In the genomic region with DNA sequence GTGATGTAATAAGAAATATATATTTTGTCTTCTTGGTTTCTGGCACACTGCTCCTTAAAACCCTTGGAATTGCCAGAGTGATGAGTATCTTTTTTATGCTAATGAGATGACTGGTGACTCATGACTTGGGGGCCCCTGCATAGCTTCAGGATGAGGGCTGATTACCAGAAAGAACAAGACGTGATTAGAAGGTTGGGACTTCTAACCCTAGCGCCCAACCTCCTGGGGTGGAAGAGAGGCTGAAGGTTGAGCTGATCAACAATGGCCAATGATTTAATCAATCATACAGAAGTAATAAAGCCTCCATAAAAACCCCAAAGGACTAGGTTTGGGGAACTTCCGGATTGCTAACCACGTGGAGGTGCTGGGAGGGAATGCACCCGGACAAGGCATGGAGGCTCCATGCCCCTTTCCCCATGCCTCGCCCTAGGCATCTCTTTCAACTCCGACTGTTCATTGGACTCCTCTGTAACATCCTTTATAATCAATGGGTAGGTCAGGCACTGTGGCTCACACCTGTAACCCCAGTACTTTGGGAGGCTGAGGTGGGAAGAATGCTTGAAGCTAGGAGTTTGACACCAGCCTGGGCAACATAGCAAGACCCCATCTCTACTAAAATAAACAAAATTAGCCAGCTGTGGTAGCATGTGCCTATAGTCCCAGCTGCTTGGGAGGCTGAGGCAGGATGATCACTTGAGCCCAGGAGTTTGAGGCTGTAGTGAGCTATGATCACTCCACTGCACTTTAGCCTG, we compare ENCODE assay signal across 1 cellular context.
TF ChIP-seq lines count a peak whose summit lies in the region.

No MANE protein-coding gene starts in this region.

TF ChIP-seq in K562, 482 proteins besides CTCF, POLR2A, EP300 and RAD21 (continued from another document and continues in another):
- TF ChIP-seq ZNF76 (CRISPR knock-in tag; IDR thresholded peaks at IDR 0.05; ENCODE audit: borderline replicate concordance) (no peak), SUPT5H (IDR thresholded peaks at IDR 0.05) (no peak), U2AF1 (optimal IDR thresholded peaks at IDR 0.05; ENCODE audit: low read depth, low read length) (no peak), SMARCA5 (IDR thresholded peaks at IDR 0.05) (no peak), CCNT2 (IDR thresholded peaks at IDR 0.05; ENCODE audit: borderline replicate concordance, extremely low read depth, insufficient read length, low read depth, low read length) (no peak), SMARCC2 (IDR thresholded peaks at IDR 0.05; ENCODE audit: low read depth) (no peak), ZNF347 (CRISPR knock-in tag; IDR thresholded peaks at IDR 0.05; ENCODE audit: low read depth) (no peak), TEAD4 (IDR thresholded peaks at IDR 0.05; ENCODE audit: low read length) (0 out of 2 replicates have a peak, but pooled peaks have one; percentile 33), TEAD4 (CRISPR knock-in tag; IDR thresholded peaks at IDR 0.05; ENCODE audit: borderline replicate concordance) (no peak), NFXL1 (CRISPR knock-in tag; IDR thresholded peaks at IDR 0.05) (no peak), ESRRB (CRISPR knock-in tag; IDR thresholded peaks at IDR 0.05; ENCODE audit: borderline replicate concordance) (no peak), DNMT1 (IDR thresholded peaks at IDR 0.05) (no peak), XRCC3 (IDR thresholded peaks at IDR 0.05) (no peak), FOS (IDR thresholded peaks at IDR 0.05; ENCODE audit: extremely low read depth, insufficient read length) (peak; percentile 29), MCM2 (IDR thresholded peaks at IDR 0.05; ENCODE audit: low read depth) (no peak), ZNF324 (CRISPR knock-in tag; IDR thresholded peaks at IDR 0.05) (no peak), EWSR1 (IDR thresholded peaks at IDR 0.05; ENCODE audit: borderline replicate concordance, low read depth, partially characterized antibody) (no peak), SNRNP70 (optimal IDR thresholded peaks at IDR 0.05; ENCODE audit: low read depth, low read length) (no peak), NR2C2 (CRISPR knock-in tag; IDR thresholded peaks at IDR 0.05) (no peak), NR2C2 (tag; IDR thresholded peaks at IDR 0.05) (no peak), SMAD4 (CRISPR knock-in tag; conservative IDR thresholded peaks at IDR 0.05) (0 out of 2 replicates have a peak, but pooled peaks have one; percentile 33), RAD51 (IDR thresholded peaks at IDR 0.05; ENCODE audit: borderline replicate concordance, low read depth) (no peak), ELF2 (CRISPR knock-in tag; IDR thresholded peaks at IDR 0.05) (no peak), RBM34 (IDR thresholded peaks at IDR 0.05; ENCODE audit: borderline replicate concordance, insufficient read depth, low read length) (no peak), ZNF785 (CRISPR knock-in tag; IDR thresholded peaks at IDR 0.05) (no peak), TFAM (CRISPR knock-in tag; conservative IDR thresholded peaks at IDR 0.05) (no peak), TGIF2 (CRISPR knock-in tag; IDR thresholded peaks at IDR 0.05) (no peak), PRPF4 (IDR thresholded peaks at IDR 0.05; ENCODE audit: insufficient read depth, low read depth, low read length, poor library complexity, severe bottlenecking) (no peak), ZNF384 (IDR thresholded peaks at IDR 0.05; ENCODE audit: low read depth, low read length) (no peak), HDGF (IDR thresholded peaks at IDR 0.05) (no peak), RBFOX2 (IDR thresholded peaks at IDR 0.05; ENCODE audit: low read depth, low read length) (no peak), ARNT (IDR thresholded peaks at IDR 0.05) (no peak), ZNF75A (CRISPR knock-in tag; IDR thresholded peaks at IDR 0.05) (no peak), ETV5 (CRISPR knock-in tag; IDR thresholded peaks at IDR 0.05; ENCODE audit: low read depth) (no peak), BRD4 (IDR thresholded peaks at IDR 0.05) (no peak), SNIP1 (IDR thresholded peaks at IDR 0.05; ENCODE audit: low read depth) (no peak), NRF1 (conservative IDR thresholded peaks at IDR 0.05 in 1 of 2, IDR thresholded peaks at IDR 0.05 in 1 of 2) (no peak), MCM3 (IDR thresholded peaks at IDR 0.05) (no peak), RFX7 (CRISPR knock-in tag; IDR thresholded peaks at IDR 0.05) (no peak), DMBX1 (CRISPR knock-in tag; IDR thresholded peaks at IDR 0.05; ENCODE audit: borderline replicate concordance) (no peak), POU5F1 (IDR thresholded peaks at IDR 0.05; ENCODE audit: borderline replicate concordance, low read depth, low read length, partially characterized antibody) (no peak), ZNF175 (CRISPR knock-in tag; IDR thresholded peaks at IDR 0.05; ENCODE audit: low read depth) (no peak), BRD9 (IDR thresholded peaks at IDR 0.05; ENCODE audit: low read depth, partially characterized antibody) (no peak), SREBF1 (IDR thresholded peaks at IDR 0.05; ENCODE audit: borderline replicate concordance, low read depth, low read length) (no peak), ZNF143 (CRISPR knock-in tag; IDR thresholded peaks at IDR 0.05) (no peak), POLR3G (IDR thresholded peaks at IDR 0.05; ENCODE audit: extremely low read depth, insufficient read length, insufficient replicate concordance) (no peak)
- TF ChIP-seq, protein P1, sequence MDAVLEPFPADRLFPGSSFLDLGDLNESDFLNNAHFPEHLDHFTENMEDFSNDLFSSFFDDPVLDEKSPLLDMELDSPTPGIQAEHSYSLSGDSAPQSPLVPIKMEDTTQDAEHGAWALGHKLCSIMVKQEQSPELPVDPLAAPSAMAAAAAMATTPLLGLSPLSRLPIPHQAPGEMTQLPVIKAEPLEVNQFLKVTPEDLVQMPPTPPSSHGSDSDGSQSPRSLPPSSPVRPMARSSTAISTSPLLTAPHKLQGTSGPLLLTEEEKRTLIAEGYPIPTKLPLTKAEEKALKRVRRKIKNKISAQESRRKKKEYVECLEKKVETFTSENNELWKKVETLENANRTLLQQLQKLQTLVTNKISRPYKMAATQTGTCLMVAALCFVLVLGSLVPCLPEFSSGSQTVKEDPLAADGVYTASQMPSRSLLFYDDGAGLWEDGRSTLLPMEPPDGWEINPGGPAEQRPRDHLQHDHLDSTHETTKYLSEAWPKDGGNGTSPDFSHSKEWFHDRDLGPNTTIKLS (IDR thresholded peaks at IDR 0.05; ENCODE audit: borderline replicate concordance, low read depth): no peak
- TF ChIP-seq, protein P2, sequence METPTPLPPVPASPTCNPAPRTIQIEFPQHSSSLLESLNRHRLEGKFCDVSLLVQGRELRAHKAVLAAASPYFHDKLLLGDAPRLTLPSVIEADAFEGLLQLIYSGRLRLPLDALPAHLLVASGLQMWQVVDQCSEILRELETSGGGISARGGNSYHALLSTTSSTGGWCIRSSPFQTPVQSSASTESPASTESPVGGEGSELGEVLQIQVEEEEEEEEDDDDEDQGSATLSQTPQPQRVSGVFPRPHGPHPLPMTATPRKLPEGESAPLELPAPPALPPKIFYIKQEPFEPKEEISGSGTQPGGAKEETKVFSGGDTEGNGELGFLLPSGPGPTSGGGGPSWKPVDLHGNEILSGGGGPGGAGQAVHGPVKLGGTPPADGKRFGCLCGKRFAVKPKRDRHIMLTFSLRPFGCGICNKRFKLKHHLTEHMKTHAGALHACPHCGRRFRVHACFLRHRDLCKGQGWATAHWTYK (CRISPR knock-in tag; IDR thresholded peaks at IDR 0.05): no peak
- TF ChIP-seq, protein P3, sequence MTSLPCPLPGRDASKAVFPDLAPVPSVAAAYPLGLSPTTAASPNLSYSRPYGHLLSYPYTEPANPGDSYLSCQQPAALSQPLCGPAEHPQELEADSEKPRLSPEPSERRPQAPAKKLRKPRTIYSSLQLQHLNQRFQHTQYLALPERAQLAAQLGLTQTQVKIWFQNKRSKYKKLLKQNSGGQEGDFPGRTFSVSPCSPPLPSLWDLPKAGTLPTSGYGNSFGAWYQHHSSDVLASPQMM (CRISPR knock-in tag; IDR thresholded peaks at IDR 0.05): no peak
- TF ChIP-seq, protein P4, sequence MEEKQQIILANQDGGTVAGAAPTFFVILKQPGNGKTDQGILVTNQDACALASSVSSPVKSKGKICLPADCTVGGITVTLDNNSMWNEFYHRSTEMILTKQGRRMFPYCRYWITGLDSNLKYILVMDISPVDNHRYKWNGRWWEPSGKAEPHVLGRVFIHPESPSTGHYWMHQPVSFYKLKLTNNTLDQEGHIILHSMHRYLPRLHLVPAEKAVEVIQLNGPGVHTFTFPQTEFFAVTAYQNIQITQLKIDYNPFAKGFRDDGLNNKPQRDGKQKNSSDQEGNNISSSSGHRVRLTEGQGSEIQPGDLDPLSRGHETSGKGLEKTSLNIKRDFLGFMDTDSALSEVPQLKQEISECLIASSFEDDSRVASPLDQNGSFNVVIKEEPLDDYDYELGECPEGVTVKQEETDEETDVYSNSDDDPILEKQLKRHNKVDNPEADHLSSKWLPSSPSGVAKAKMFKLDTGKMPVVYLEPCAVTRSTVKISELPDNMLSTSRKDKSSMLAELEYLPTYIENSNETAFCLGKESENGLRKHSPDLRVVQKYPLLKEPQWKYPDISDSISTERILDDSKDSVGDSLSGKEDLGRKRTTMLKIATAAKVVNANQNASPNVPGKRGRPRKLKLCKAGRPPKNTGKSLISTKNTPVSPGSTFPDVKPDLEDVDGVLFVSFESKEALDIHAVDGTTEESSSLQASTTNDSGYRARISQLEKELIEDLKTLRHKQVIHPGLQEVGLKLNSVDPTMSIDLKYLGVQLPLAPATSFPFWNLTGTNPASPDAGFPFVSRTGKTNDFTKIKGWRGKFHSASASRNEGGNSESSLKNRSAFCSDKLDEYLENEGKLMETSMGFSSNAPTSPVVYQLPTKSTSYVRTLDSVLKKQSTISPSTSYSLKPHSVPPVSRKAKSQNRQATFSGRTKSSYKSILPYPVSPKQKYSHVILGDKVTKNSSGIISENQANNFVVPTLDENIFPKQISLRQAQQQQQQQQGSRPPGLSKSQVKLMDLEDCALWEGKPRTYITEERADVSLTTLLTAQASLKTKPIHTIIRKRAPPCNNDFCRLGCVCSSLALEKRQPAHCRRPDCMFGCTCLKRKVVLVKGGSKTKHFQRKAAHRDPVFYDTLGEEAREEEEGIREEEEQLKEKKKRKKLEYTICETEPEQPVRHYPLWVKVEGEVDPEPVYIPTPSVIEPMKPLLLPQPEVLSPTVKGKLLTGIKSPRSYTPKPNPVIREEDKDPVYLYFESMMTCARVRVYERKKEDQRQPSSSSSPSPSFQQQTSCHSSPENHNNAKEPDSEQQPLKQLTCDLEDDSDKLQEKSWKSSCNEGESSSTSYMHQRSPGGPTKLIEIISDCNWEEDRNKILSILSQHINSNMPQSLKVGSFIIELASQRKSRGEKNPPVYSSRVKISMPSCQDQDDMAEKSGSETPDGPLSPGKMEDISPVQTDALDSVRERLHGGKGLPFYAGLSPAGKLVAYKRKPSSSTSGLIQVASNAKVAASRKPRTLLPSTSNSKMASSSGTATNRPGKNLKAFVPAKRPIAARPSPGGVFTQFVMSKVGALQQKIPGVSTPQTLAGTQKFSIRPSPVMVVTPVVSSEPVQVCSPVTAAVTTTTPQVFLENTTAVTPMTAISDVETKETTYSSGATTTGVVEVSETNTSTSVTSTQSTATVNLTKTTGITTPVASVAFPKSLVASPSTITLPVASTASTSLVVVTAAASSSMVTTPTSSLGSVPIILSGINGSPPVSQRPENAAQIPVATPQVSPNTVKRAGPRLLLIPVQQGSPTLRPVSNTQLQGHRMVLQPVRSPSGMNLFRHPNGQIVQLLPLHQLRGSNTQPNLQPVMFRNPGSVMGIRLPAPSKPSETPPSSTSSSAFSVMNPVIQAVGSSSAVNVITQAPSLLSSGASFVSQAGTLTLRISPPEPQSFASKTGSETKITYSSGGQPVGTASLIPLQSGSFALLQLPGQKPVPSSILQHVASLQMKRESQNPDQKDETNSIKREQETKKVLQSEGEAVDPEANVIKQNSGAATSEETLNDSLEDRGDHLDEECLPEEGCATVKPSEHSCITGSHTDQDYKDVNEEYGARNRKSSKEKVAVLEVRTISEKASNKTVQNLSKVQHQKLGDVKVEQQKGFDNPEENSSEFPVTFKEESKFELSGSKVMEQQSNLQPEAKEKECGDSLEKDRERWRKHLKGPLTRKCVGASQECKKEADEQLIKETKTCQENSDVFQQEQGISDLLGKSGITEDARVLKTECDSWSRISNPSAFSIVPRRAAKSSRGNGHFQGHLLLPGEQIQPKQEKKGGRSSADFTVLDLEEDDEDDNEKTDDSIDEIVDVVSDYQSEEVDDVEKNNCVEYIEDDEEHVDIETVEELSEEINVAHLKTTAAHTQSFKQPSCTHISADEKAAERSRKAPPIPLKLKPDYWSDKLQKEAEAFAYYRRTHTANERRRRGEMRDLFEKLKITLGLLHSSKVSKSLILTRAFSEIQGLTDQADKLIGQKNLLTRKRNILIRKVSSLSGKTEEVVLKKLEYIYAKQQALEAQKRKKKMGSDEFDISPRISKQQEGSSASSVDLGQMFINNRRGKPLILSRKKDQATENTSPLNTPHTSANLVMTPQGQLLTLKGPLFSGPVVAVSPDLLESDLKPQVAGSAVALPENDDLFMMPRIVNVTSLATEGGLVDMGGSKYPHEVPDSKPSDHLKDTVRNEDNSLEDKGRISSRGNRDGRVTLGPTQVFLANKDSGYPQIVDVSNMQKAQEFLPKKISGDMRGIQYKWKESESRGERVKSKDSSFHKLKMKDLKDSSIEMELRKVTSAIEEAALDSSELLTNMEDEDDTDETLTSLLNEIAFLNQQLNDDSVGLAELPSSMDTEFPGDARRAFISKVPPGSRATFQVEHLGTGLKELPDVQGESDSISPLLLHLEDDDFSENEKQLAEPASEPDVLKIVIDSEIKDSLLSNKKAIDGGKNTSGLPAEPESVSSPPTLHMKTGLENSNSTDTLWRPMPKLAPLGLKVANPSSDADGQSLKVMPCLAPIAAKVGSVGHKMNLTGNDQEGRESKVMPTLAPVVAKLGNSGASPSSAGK (IDR thresholded peaks at IDR 0.05): peak; percentile 78
- TF ChIP-seq, protein P5, sequence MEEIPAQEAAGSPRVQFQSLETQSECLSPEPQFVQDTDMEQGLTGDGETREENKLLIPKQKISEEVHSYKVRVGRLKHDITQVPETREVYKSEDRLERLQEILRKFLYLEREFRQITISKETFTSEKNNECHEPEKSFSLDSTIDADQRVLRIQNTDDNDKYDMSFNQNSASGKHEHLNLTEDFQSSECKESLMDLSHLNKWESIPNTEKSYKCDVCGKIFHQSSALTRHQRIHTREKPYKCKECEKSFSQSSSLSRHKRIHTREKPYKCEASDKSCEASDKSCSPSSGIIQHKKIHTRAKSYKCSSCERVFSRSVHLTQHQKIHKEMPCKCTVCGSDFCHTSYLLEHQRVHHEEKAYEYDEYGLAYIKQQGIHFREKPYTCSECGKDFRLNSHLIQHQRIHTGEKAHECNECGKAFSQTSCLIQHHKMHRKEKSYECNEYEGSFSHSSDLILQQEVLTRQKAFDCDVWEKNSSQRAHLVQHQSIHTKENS (CRISPR knock-in tag; IDR thresholded peaks at IDR 0.05): no peak
